ENCODE assay signal across 8 cellular contexts in genomic region chr22:18077087-18077638, GRCh38. TPM values are rescaled to one million over a fixed set of nuclear protein-coding genes. Genes with fewer than 3 reads are reported as not detected.
DNase-seq lines count a peak whose midpoint lies in the region; ATAC-seq lines count a peak whose summit lies in the region.

No MANE protein-coding gene starts in this region.

- DNase-seq in activated naive CD4-positive, alpha-beta T cell treated with anti-CD3 and anti-CD28 coated beads, Interleukin-2, amount 50 U/mL, for 16 hours: no peak
- DNase-seq in HCEC 1CT (no peak), NCI-H524 (lab: John Stamatoyannopoulos, UW) (no peak)
- DNase-seq in activated effector memory CD4-positive, alpha-beta T cell treated with anti-CD3 and anti-CD28 coated beads, Interleukin-2, amount 50 U/mL, for 16 hours: no peak

- peaks cover 49% of the 10 kb centered on the region for H3K4me1 Mint-ChIP-seq in activated naive CD4-positive, alpha-beta T cell treated with anti-CD3 and anti-CD28 coated beads, Interleukin-2, amount 50 U/mL, for 24 hours
- peaks cover 25% of the 10 kb centered on the region for H3K4me1 Mint-ChIP-seq in activated T-helper 17 cell treated with anti-CD3 and anti-CD28 coated beads, Interleukin-2, amount 50 U/mL, for 72 hours

- H3K36me3 ChIP-seq in thymus (ENCODE audit: control insufficient read depth, insufficient read depth): peaks cover 15% of the 10 kb centered on the region

- H3K9me3 Mint-ChIP-seq in activated naive CD4-positive, alpha-beta T cell treated with anti-CD3 and anti-CD28 coated beads, Interleukin-2, amount 50 U/mL, for 24 hours: no peaks in the 10 kb centered on the region
- H3K9me3 Mint-ChIP-seq in activated T-helper 17 cell treated with anti-CD3 and anti-CD28 coated beads, Interleukin-2, amount 50 U/mL, for 72 hours: no peaks in the 10 kb centered on the region

- peak overlapping the region; percentile 94 for H3K27ac Mint-ChIP-seq in activated naive CD4-positive, alpha-beta T cell treated with anti-CD3 and anti-CD28 coated beads, Interleukin-2, amount 50 U/mL, for 24 hours
- peak overlapping the region; percentile 99 for H3K27ac Mint-ChIP-seq in activated T-helper 17 cell treated with anti-CD3 and anti-CD28 coated beads, Interleukin-2, amount 50 U/mL, for 72 hours

- peaks cover 17% of the 10 kb centered on the region for H3K36me3 Mint-ChIP-seq in activated naive CD4-positive, alpha-beta T cell treated with anti-CD3 and anti-CD28 coated beads, Interleukin-2, amount 50 U/mL, for 24 hours
- peaks cover 39% of the 10 kb centered on the region for H3K36me3 Mint-ChIP-seq in activated T-helper 17 cell treated with anti-CD3 and anti-CD28 coated beads, Interleukin-2, amount 50 U/mL, for 72 hours (ENCODE audit: low read depth)

- H3K4me1 ChIP-seq in thymus (ENCODE audit: control insufficient read depth, insufficient read depth, low read length): peaks cover 7% of the 10 kb centered on the region

- no peaks in the 10 kb centered on the region for H3K9me3 ChIP-seq in thymus (ENCODE audit: control insufficient read depth)

- ATAC-seq in activated T-helper 17 cell treated with anti-CD3 and anti-CD28 coated beads, Interleukin-2, amount 50 U/mL, for 72 hours (replicated peaks): peak; percentile 67

- H3K27ac ChIP-seq in layer of hippocampus (ENCODE audit: low read depth, low read length) (peak overlapping the region; percentile 79), thymus (ENCODE audit: low read depth) (peak overlapping the region; percentile 99)

- peak overlapping the region; percentile 74 for H3K4me3 ChIP-seq in thymus (ENCODE audit: low read length)

- H3K27me3 ChIP-seq in layer of hippocampus (ENCODE audit: control insufficient read depth, insufficient read depth, low read length) (no peaks in the 10 kb centered on the region), thymus (ENCODE audit: control insufficient read depth, insufficient read depth) (no peaks in the 10 kb centered on the region)

- H3K4me3 Mint-ChIP-seq in activated naive CD4-positive, alpha-beta T cell treated with anti-CD3 and anti-CD28 coated beads, Interleukin-2, amount 50 U/mL, for 24 hours: peak overlapping the region; percentile 94
- H3K4me3 Mint-ChIP-seq in activated T-helper 17 cell treated with anti-CD3 and anti-CD28 coated beads, Interleukin-2, amount 50 U/mL, for 72 hours: peak overlapping the region; percentile 93

- no peaks in the 10 kb centered on the region for H3K27me3 Mint-ChIP-seq in activated naive CD4-positive, alpha-beta T cell treated with anti-CD3 and anti-CD28 coated beads, Interleukin-2, amount 50 U/mL, for 24 hours
- no peaks in the 10 kb centered on the region for H3K27me3 Mint-ChIP-seq in activated T-helper 17 cell treated with anti-CD3 and anti-CD28 coated beads, Interleukin-2, amount 50 U/mL, for 72 hours

- WGBS in thymus: 4% methylated on average over 10 of the region's 10 CpGs

RNA-seq across cellular contexts. Expression of gene PEX26, which starts 0.6 kb away (rescaled TPM):
- total RNA-seq in activated T-helper 17 cell treated with anti-CD3 and anti-CD28 coated beads, Interleukin-2, amount 50 U/mL, for 72 hours: 10 to 100 TPM; 53.4 to 70.5 TPM
- polyA plus RNA-seq in thymus: 16.0 TPM

RNA-seq across cellular contexts. Expression of gene TUBA8, which starts 33.4 kb away (rescaled TPM):
- 1 to 10 TPM; 4.7 to 6.6 TPM for total RNA-seq in activated T-helper 17 cell treated with anti-CD3 and anti-CD28 coated beads, Interleukin-2, amount 50 U/mL, for 72 hours
- polyA plus RNA-seq in thymus: 3.1 TPM

RNA-seq across cellular contexts. Expression of gene MICAL3, which starts 52.8 kb away (rescaled TPM):
- total RNA-seq in activated T-helper 17 cell treated with anti-CD3 and anti-CD28 coated beads, Interleukin-2, amount 50 U/mL, for 72 hours: 10 to 100 TPM; 28.7 to 38.5 TPM
- polyA plus RNA-seq in thymus: 4.0 TPM
